8 cellular contexts compared by ENCODE assay signal in genomic region chr20:35617397-35618031, GRCh38. TPM values are rescaled to one million over a fixed set of nuclear protein-coding genes. Genes with fewer than 3 reads are reported as not detected.
DNase-seq lines count a peak whose midpoint lies in the region; ATAC-seq and TF ChIP-seq lines count a peak whose summit lies in the region.

No MANE protein-coding gene starts in this region.

- H3K36me3 ChIP-seq in endodermal cell (ENCODE audit: control insufficient read depth, insufficient read depth, low read length) (peaks cover 13% of the 10 kb centered on the region), thyroid gland (no peaks in the 10 kb centered on the region)

- intact Hi-C loops in activated B cell treated with CpG ODN at 0.5 μM for 24 hours (cut with micrococcal nuclease): loop anchor here (2.0 to 5.0 kb wide), 7 partner anchors 21 to 525 kb away; partner anchors contain the start of genes CEP250, PHF20, SCAND1 and TRPC4AP
- intact Hi-C loops in thyroid gland (cut with DNase I): loop anchor here (2.0 to 5.0 kb wide), 2 partner anchors 47 to 265 kb away; partner anchors contain the start of genes CPNE1 and RBM12

- H3K36me3 Mint-ChIP-seq in activated B cell treated with CpG ODN at 0.5 μM for 24 hours (ENCODE audit: low read depth): peaks cover 7% of the 10 kb centered on the region
- no peaks in the 10 kb centered on the region for H3K36me3 Mint-ChIP-seq in endodermal cell (ENCODE audit: low read depth)

- H3K4me1 Mint-ChIP-seq in activated B cell treated with CpG ODN at 0.5 μM for 24 hours: peaks cover 43% of the 10 kb centered on the region
- peaks cover 8% of the 10 kb centered on the region for H3K4me1 Mint-ChIP-seq in endodermal cell

- H3K27ac ChIP-seq in endodermal cell (ENCODE audit: low read depth, low read length) (no peak overlapping the region), thyroid gland (peak overlapping the region; percentile 52 to 78 (median 58))

- TF ChIP-seq CTCF in GM12875 (IDR thresholded peaks at IDR 0.05; ENCODE audit: borderline replicate concordance, insufficient read depth, low read depth, low read length) (peak; percentile 45), activated B cell treated with CpG ODN at 0.5 μM for 24 hours (IDR thresholded peaks at IDR 0.05) (no peak), endodermal cell (conservative IDR thresholded peaks at IDR 0.05) (peak; percentile 71), thyroid gland (IDR thresholded peaks at IDR 0.05) (peak in 3 of 6 experiments; percentile 20 to 41 (median 21))

- peak overlapping the region; percentile 90 for H3K4me3 Mint-ChIP-seq in activated B cell treated with CpG ODN at 0.5 μM for 24 hours
- peak overlapping the region; percentile 70 for H3K4me3 Mint-ChIP-seq in endodermal cell

- H3K9me3 Mint-ChIP-seq in activated B cell treated with CpG ODN at 0.5 μM for 24 hours: no peaks in the 10 kb centered on the region
- no peaks in the 10 kb centered on the region for H3K9me3 Mint-ChIP-seq in endodermal cell

- H3K27ac Mint-ChIP-seq in activated B cell treated with CpG ODN at 0.5 μM for 24 hours (peak overlapping the region; percentile 24), endodermal cell (peak overlapping the region; percentile 87)

- H3K27me3 ChIP-seq in endodermal cell (ENCODE audit: control insufficient read depth, insufficient read depth, low read length, poor library complexity, severe bottlenecking): peaks cover 10% of the 10 kb centered on the region
- no peaks in the 10 kb centered on the region for H3K27me3 ChIP-seq in thyroid gland

- 21 to 34% methylated on average over 4 to 19 of the region's 19 CpGs for WGBS in endodermal cell (ENCODE audit: insufficient coverage in 1 of 2, insufficient read length in 1 of 2), 2 experiments
- 6 to 19% methylated on average over 9 to 18 of the region's 19 CpGs for WGBS in thyroid gland, 2 donors

- peak; percentile 61 for DNase-seq in 8988T
- DNase-seq in NCI-H2029 (lab: John Stamatoyannopoulos, UW): peak; percentile 40
- peak; percentile 51 for DNase-seq in activated B cell treated with CpG ODN at 0.5 μM for 24 hours
- DNase-seq in endodermal cell: peak; percentile 88
- peak; percentile 56 for DNase-seq in mucosa of gallbladder (ENCODE audit: low spot score)
- DNase-seq in thyroid gland: peak; percentile 51 to 53

- ATAC-seq in activated B cell treated with CpG ODN at 0.5 μM for 24 hours (ENCODE audit: low read depth): peak; percentile 4
- no peak for ATAC-seq in HG03280 (IDR thresholded peaks at IDR 0.05; ENCODE audit: unreplicated experiment)

- no peaks in the 10 kb centered on the region for H3K9me3 ChIP-seq in endodermal cell (ENCODE audit: control insufficient read depth, low read length)
- no peaks in the 10 kb centered on the region for H3K9me3 ChIP-seq in thyroid gland

- POLR2A ChIA-PET in activated B cell treated with CpG ODN at 0.5 μM for 24 hours (lab: Charles Lee): interaction anchor here (0.6 to 6.0 kb wide), 10 partner anchors 30 to 337 kb away, joined by 3 to 67 read pairs (median 6); partner anchors contain the start of genes CEP250, CPNE1, RBM12 and RBM39

- H3K27me3 Mint-ChIP-seq in activated B cell treated with CpG ODN at 0.5 μM for 24 hours (peaks cover 2% of the 10 kb centered on the region), endodermal cell (ENCODE audit: insufficient read depth) (peaks cover 37% of the 10 kb centered on the region)

- H3K9ac ChIP-seq in endodermal cell (ENCODE audit: extremely low read depth, low read length, poor library complexity, severe bottlenecking): no peak overlapping the region

- no peaks in the 10 kb centered on the region for H3K4me1 ChIP-seq in endodermal cell (ENCODE audit: control insufficient read depth, insufficient read depth, low read length)
- H3K4me1 ChIP-seq in thyroid gland: peaks cover 32 to 37% of the 10 kb centered on the region in 2 donors

- CTCF ChIA-PET in activated B cell treated with CpG ODN at 0.5 μM for 24 hours (lab: Charles Lee): interaction anchor here (2.2 kb wide), 1 partner anchor 155 kb away, joined by 11 read pairs; no protein-coding TSS in a partner anchor

- TF ChIP-seq POLR2A in thyroid gland (IDR thresholded peaks at IDR 0.05): no peak

- H3K4me3 ChIP-seq in GM12875 (ENCODE audit: low read depth, low read length) (peak overlapping the region; percentile 5), endodermal cell (ENCODE audit: low read length) (peak overlapping the region; percentile 81), thyroid gland (replicated peaks in 1 of 3) (peak overlapping the region in 2 of 3 donors; percentile 11 to 43)

RNA-seq across cellular contexts. Expression of gene SPAG4, which starts 1.9 kb away (rescaled TPM):
- total RNA-seq in activated B cell treated with CpG ODN at 0.5 μM for 24 hours (1.5 and 2.2 TPM in 2 replicates), endodermal cell (1 to 10 TPM; 1.7 to 3.5 TPM), mucosa of gallbladder (7.2 TPM), thyroid gland (1 to 10 TPM; 2.3 to 6.6 (median 5.5) TPM)
- 5.4 TPM for polyA plus RNA-seq in endodermal cell (2013, experiment 1 of 2)
- polyA plus RNA-seq in endodermal cell (2013, experiment 2 of 2): 4.2 TPM

RNA-seq across cellular contexts. Expression of gene CPNE1, which starts 47.2 kb away (rescaled TPM):
- 234 and 264 TPM in 2 replicates for total RNA-seq in activated B cell treated with CpG ODN at 0.5 μM for 24 hours
- total RNA-seq in endodermal cell: 100 to 1,000 TPM; 238 to 441 TPM
- 343 TPM for polyA plus RNA-seq in endodermal cell (2013, experiment 1 of 2)
- 307 TPM for polyA plus RNA-seq in endodermal cell (2013, experiment 2 of 2)
- 195 TPM for total RNA-seq in mucosa of gallbladder
- 100 to 1,000 TPM in 3 of 4 donors, 10 to 100 TPM in 1; 80.6 to 166 (median 131) TPM for total RNA-seq in thyroid gland

RNA-seq across cellular contexts. Expression of gene RBM12, which starts 47.2 kb away (rescaled TPM):
- total RNA-seq in activated B cell treated with CpG ODN at 0.5 μM for 24 hours (129 and 139 TPM in 2 replicates), endodermal cell (100 to 1,000 TPM; 106 to 158 TPM), mucosa of gallbladder (68.5 TPM), thyroid gland (10 to 100 TPM; 30.5 to 44.9 (median 35.7) TPM)
- 81.6 TPM for polyA plus RNA-seq in endodermal cell (2013, experiment 1 of 2)
- polyA plus RNA-seq in endodermal cell (2013, experiment 2 of 2): 80.8 TPM

Comparison
In these comparisons a context has a peak if more than half of its experiments do, and no peak if none do; other contexts are left out.
1. H3K4me3 ChIP-seq: peak in every context shown above with its lines; median percentile 81 in endodermal cell; 27 in thyroid gland; 5 in GM12875.